12 cellular contexts compared by ENCODE assay signal in the genomic region with DNA sequence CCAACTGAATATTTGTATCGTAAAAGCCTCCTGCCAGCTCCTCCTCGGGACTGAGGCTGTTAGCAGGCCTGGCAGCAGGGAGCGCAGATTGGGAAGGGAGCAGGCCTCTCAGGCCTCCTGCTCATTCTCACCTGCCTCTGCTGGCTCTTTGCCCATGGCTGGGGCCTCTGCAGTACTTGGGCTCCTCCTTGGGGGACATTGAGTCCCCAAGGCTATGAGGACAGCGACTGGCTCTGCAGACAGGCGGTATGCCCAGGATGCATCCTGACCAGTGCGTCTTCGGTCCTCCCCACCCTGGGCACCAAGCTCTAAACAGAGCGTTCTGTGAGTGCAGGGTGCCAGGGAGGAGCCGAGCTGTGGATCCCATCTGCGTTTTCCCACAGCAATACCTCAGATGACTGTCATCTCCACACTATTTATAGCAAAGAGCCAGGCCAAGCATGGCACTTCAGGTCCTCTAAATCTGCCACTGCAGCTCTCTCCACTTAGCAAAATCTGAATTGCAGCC. TPM values are rescaled to one million over a fixed set of nuclear protein-coding genes. Genes with fewer than 3 reads are reported as not detected.
DNase-seq lines count a peak whose midpoint lies in the region; ATAC-seq and TF ChIP-seq lines count a peak whose summit lies in the region.
"Had no signal": no experiment of that assay in that cellular context is flagged by ENCODE, and none has a peak within 500 bp of the region (broad histone marks: within the 10 kb centered on the region; RNA-seq: fewer than 3 reads in every experiment).

No MANE protein-coding gene starts in this region.

- peak; percentile 18 for DNase-seq in GM23338 (ENCODE audit: low spot score)
- DNase-seq in NCI-H345 treated with DMSO at 0.1 percent for 48 hours (lab: John Stamatoyannopoulos, UW; ENCODE audit: unreplicated experiment): peak; percentile 33
- DNase-seq in sigmoid colon: peak; percentile 89
- no peak for DNase-seq in SK-N-DZ (ENCODE audit: low spot score)
- DNase-seq in T1000 (lab: John Stamatoyannopoulos, UW): no peak
- no peak for DNase-seq in RKO (ENCODE audit: low spot score)
- DNase-seq: activated CD8-positive, alpha-beta memory T cell treated with anti-CD3 and anti-CD28 coated beads, Interleukin-2, amount 50 U/mL, for 4 hours; CD4-positive, alpha-beta memory T cell; NCI-H748 treated with DMSO at 0.1 percent for 48 hours had no signal

- H3K36me3 ChIP-seq in GM23338 (ENCODE audit: insufficient read depth) (no peaks in the 10 kb centered on the region), gastroesophageal sphincter (peaks cover 0 to 34% of the 10 kb centered on the region in 2 donors), sigmoid colon (peaks cover 0 to 23% (median 7%) of the 10 kb centered on the region in 4 donors)

- H3K9me3 Mint-ChIP-seq in GM23338: no peaks in the 10 kb centered on the region
- H3K9me3 Mint-ChIP-seq: CD4-positive, alpha-beta memory T cell had no signal

- H3K27ac ChIP-seq in GM23338 (ENCODE audit: low read depth) (no peak overlapping the region), gastroesophageal sphincter (peak overlapping the region; percentile 37 to 75 (median 59)), sigmoid colon (peak overlapping the region; percentile 50 to 77 (median 76))

- H3K9me2 ChIP-seq in GM23338 (ENCODE audit: insufficient read depth): no peaks in the 10 kb centered on the region

- no peak overlapping the region for H3K4me3 Mint-ChIP-seq in GM23338
- H3K4me3 Mint-ChIP-seq: activated naive CD8-positive, alpha-beta T cell; CD4-positive, alpha-beta memory T cell had no signal

- no peaks in the 10 kb centered on the region; the same call in 2 of the 3 replicates for H3K36me3 Mint-ChIP-seq in GM23338 (ENCODE audit: low read depth)
- H3K36me3 Mint-ChIP-seq: activated naive CD8-positive, alpha-beta T cell had no signal

- H3K4me3 ChIP-seq in GM23338 (no peak overlapping the region), gastroesophageal sphincter (no peak overlapping the region), sigmoid colon (no peak overlapping the region)

- no peaks in the 10 kb centered on the region for H4K20me1 ChIP-seq in GM23338 (replicated peaks; ENCODE audit: insufficient read depth)

- WGBS in gastroesophageal sphincter (ENCODE audit: low coverage in 1 of 2), 2 donors: 52% methylated on average over 2 of the region's 10 CpGs; no CpG with 5 or more reads in 1 of the 2 donors
- WGBS in sigmoid colon, 2 donors: 81 to 88% methylated on average over 10 of the region's 10 CpGs

- intact Hi-C loops in sigmoid colon (cut with DNase I): loop anchor here (5.0 kb wide), 2 partner anchors 62 to 77 kb away; no protein-coding TSS in a partner anchor

- H3K27ac Mint-ChIP-seq in GM23338: no peak overlapping the region
- H3K27ac Mint-ChIP-seq: activated naive CD8-positive, alpha-beta T cell; CD4-positive, alpha-beta memory T cell had no signal

- H3K27me3 Mint-ChIP-seq in GM23338 (ENCODE audit: insufficient read depth, low read depth, poor library complexity): no peaks in the 10 kb centered on the region
- H3K27me3 Mint-ChIP-seq: activated naive CD8-positive, alpha-beta T cell had no signal

- no peak overlapping the region for H3K4me2 ChIP-seq in GM23338

- TF ChIP-seq CTCF in GM23338 (conservative IDR thresholded peaks at IDR 0.05; ENCODE audit: low read depth in 2 of 2) (peak in 1 of 2 experiments; percentile 32; a peak in 2 of 4 replicates), gastroesophageal sphincter (IDR thresholded peaks at IDR 0.05) (no peak), sigmoid colon (IDR thresholded peaks at IDR 0.05) (no peak)

- H3K79me2 ChIP-seq in GM23338 (replicated peaks; ENCODE audit: insufficient read depth): no peaks in the 10 kb centered on the region

- no peaks in the 10 kb centered on the region for H3K9me3 ChIP-seq in gastroesophageal sphincter
- no peaks in the 10 kb centered on the region for H3K9me3 ChIP-seq in sigmoid colon

- TF ChIP-seq POLR2A in gastroesophageal sphincter (IDR thresholded peaks at IDR 0.05) (no peak), sigmoid colon (IDR thresholded peaks at IDR 0.05) (no peak)

- H3K27me3 ChIP-seq in GM23338 (ENCODE audit: insufficient read depth) (no peaks in the 10 kb centered on the region), gastroesophageal sphincter (no peaks in the 10 kb centered on the region), sigmoid colon (no peaks in the 10 kb centered on the region)

- no peaks in the 10 kb centered on the region for H3F3A ChIP-seq in GM23338 (replicated peaks; ENCODE audit: low read depth)

- H3K4me1 ChIP-seq in GM23338 (ENCODE audit: insufficient read depth): peaks cover 6% of the 10 kb centered on the region; the same call in 1 of the 2 replicates
- H3K4me1 ChIP-seq in gastroesophageal sphincter: peaks cover 8 to 60% (median 10%) of the 10 kb centered on the region in 3 donors
- peaks cover 0 to 55% (median 39%) of the 10 kb centered on the region in 4 donors for H3K4me1 ChIP-seq in sigmoid colon

- peak; percentile 40 for ATAC-seq in GM23338
- ATAC-seq in gastroesophageal sphincter: peak; percentile 32
- ATAC-seq in GM19395 (IDR thresholded peaks at IDR 0.05; ENCODE audit: unreplicated experiment): no peak

- H2AFZ ChIP-seq in GM23338: no peak overlapping the region

- TF ChIP-seq EP300 in gastroesophageal sphincter (IDR thresholded peaks at IDR 0.05) (no peak), sigmoid colon (IDR thresholded peaks at IDR 0.05) (peak in 3 of 4 donors; percentile 36 to 78 (median 50))

- H3K4me1 Mint-ChIP-seq in GM23338: peaks cover 15% of the 10 kb centered on the region

TF ChIP-seq in GM23338, 12 proteins besides CTCF, POLR2A, EP300 and RAD21 (continues in another document):
- TF ChIP-seq REST (IDR thresholded peaks at IDR 0.05; ENCODE audit: unreplicated experiment) (no peak), STAT1 (IDR thresholded peaks at IDR 0.05; ENCODE audit: unreplicated experiment) (no peak), JUNB (IDR thresholded peaks at IDR 0.05; ENCODE audit: unreplicated experiment) (no peak), NANOG (IDR thresholded peaks at IDR 0.05; ENCODE audit: borderline replicate concordance) (no peak), ETS1 (IDR thresholded peaks at IDR 0.05) (no peak)

RNA-seq across cellular contexts. Expression of gene TSTD2, which starts 38.7 kb away (rescaled TPM):
- total RNA-seq in GM23338 (2014; rRNA removed; shearing (Covaris generic)): 20.2 and 21.8 TPM in 2 replicates
- 8.5 and 10.2 TPM in 2 replicates for polyA plus RNA-seq in GM23338 (2016; fragmentation: Nextera tagmentation; extraction: Ambion mirVana)
- total RNA-seq in gastroesophageal sphincter: 10 to 100 TPM; 20.0 to 33.8 (median 30.8) TPM
- total RNA-seq in sigmoid colon: 10 to 100 TPM; 15.5 to 31.2 (median 24.9) TPM
- polyA plus RNA-seq in sigmoid colon: 10 to 100 TPM in 1 of 3 donors, 1 to 10 TPM in 2; 8.4 to 12.5 (median 10.0) TPM
- 19.0 and 20.5 TPM in 2 replicates for polyA plus RNA-seq in SK-N-DZ (2014; cell fraction: cytosol; rRNA removed)
- 35.3 and 58.5 TPM in 2 replicates for polyA plus RNA-seq in SK-N-DZ (2014; cell fraction: nucleus; rRNA removed)

RNA-seq across cellular contexts. Expression of gene NCBP1, which starts 39.2 kb away (rescaled TPM):
- 60.2 and 63.4 TPM in 2 replicates for total RNA-seq in GM23338 (2014; rRNA removed; shearing (Covaris generic))
- polyA plus RNA-seq in GM23338 (2016; fragmentation: Nextera tagmentation; extraction: Ambion mirVana) (43.9 and 52.9 TPM in 2 replicates), sigmoid colon (10 to 100 TPM in 2 of 3 donors, 1 to 10 TPM in 1; 7.8 to 15.9 (median 12.5) TPM)
- total RNA-seq in gastroesophageal sphincter (100 to 1,000 TPM in 1 of 4 donors, 10 to 100 TPM in 3; 16.1 to 234 (median 24.1) TPM), sigmoid colon (10 to 100 TPM; 13.9 to 20.2 (median 18.7) TPM)
- 34.1 and 40.1 TPM in 2 replicates for polyA plus RNA-seq in SK-N-DZ (2014; cell fraction: cytosol; rRNA removed)
- polyA plus RNA-seq in SK-N-DZ (2014; cell fraction: nucleus; rRNA removed): 33.2 and 34.7 TPM in 2 replicates

Comparison
In these comparisons a context has a peak if more than half of its experiments do, and no peak if none do; other contexts are left out.
1. DNase-seq: peak in GM23338 (single experiment), NCI-H345 treated with DMSO at 0.1 percent for 48 hours (single experiment) and sigmoid colon (single experiment); none in SK-N-DZ (single experiment), T1000 (single experiment) and RKO (single experiment).